Comparison of ENCODE assay signal across 1 cellular context in genomic region chr3:38140326-38141172, GRCh38.
TF ChIP-seq lines count a peak whose summit lies in the region.

No MANE protein-coding gene starts in this region.

TF ChIP-seq in H1, 55 proteins besides CTCF, POLR2A, EP300 and RAD21:
- TF ChIP-seq TEAD4 (IDR thresholded peaks at IDR 0.05; ENCODE audit: low read depth, low read length) (0 out of 2 replicates have a peak, but pooled peaks have one; percentile 27), FOSL1 (IDR thresholded peaks at IDR 0.05; ENCODE audit: insufficient read depth, low read depth, low read length) (no peak), EZH2 (IDR thresholded peaks at IDR 0.05; ENCODE audit: low read depth, low read length, severe bottlenecking) (no peak)
TF ChIP-seq in H1: peak in this region for 1.
